Comparison of ENCODE assay signal across 9 cellular contexts in the genomic region with DNA sequence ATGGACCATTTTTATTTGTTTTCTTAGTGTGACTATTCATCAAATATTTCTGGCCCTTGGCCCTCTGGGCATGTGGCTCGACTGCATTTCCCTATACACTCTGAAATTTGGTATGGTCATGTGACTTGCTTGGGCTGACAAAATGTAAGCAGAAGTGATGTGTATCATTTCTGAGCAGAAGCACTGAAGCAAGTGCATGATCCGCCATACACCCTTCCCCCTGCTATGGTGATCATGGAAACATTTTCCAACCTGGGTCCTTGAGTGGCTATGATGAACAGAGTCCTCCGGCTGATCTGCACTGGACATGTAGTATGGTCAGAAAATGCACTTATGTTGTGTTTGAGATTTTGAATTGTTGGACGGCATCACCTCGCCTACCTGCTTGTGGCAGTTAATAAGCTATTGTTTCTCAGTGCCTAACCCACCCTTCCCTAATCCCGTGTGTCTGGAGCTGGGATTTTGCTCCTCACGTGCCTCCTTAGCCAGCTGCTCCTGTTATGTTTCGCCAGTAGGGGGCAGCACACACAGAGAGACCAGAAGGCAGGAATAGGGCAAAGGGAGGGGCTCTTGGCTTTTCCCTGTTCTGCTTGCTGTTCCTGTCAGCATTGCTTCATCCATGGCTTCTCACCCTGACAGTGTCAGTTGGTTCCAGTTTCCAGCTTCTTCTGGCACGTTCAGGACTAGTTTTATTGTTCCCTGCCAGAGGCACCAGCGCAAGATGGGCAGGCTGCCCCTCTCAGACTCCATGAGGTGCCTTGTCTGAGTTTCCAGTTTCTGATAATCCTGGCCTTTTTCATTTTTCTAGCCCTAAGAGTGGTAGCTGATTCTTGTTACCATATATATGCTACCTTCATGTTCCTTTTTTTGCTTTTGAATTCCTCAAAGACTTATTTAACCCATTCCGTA.
DNase-seq lines count a peak whose midpoint lies in the region; TF ChIP-seq lines count a peak whose summit lies in the region.
"Had no signal": no experiment of that assay in that cellular context is flagged by ENCODE, and none has a peak within 500 bp of the region (broad histone marks: within the 10 kb centered on the region; RNA-seq: fewer than 3 reads in every experiment).

No MANE protein-coding gene starts in this region.

- H3K4me3 Mint-ChIP-seq in activated T-cell treated with anti-CD3 and anti-CD28 coated beads, Interleukin-2, amount 50 U/mL, for 24 hours, result no peak overlapping the region
- H3K4me3 Mint-ChIP-seq: memory B cell had no signal

- H3K27ac ChIP-seq in Peyer's patch, result no peak overlapping the region

- H3K4me1 Mint-ChIP-seq in activated T-cell treated with anti-CD3 and anti-CD28 coated beads, Interleukin-2, amount 50 U/mL, for 24 hours (ENCODE audit: low read depth), result no peaks in the 10 kb centered on the region
- H3K4me1 Mint-ChIP-seq: memory B cell had no signal

- no peak overlapping the region for H3K4me3 ChIP-seq in Jurkat, Clone E6-1 (ENCODE audit: low read length)
- no peak overlapping the region for H3K4me3 ChIP-seq in Peyer's patch
- H3K4me3 ChIP-seq in astrocyte of the cerebellum (ENCODE audit: low read depth, low read length), result no peak overlapping the region

- no peaks in the 10 kb centered on the region for H3K27me3 ChIP-seq in Peyer's patch

- no peaks in the 10 kb centered on the region for H3K9me3 ChIP-seq in Peyer's patch

- in situ Hi-C loops in astrocyte of the cerebellum (cut with HindIII; ENCODE audit: low sequenced_read_pairs), result no loop called here

- TF ChIP-seq CTCF in Peyer's patch (IDR thresholded peaks at IDR 0.05), result peak in 4 of 6 experiments; percentile 48 to 69 (median 64)
- TF ChIP-seq CTCF in astrocyte of the cerebellum (IDR thresholded peaks at IDR 0.05; ENCODE audit: low read depth, low read length, missing control alignments), result peak; percentile 77

- DNase-seq in activated T-cell treated with anti-CD3 and anti-CD28 coated beads for 4 hours (peak; percentile 2), H4 (ENCODE audit: low spot score) (peak; percentile 82), Peyer's patch (peak in 2 of 3 donors; percentile 67 to 69), astrocyte of the cerebellum (ENCODE audit: low read depth) (peak; percentile 18), kidney tubule cell (ENCODE audit: low spot score) (peak; percentile 69)
- no peak for DNase-seq in activated T-cell treated with anti-CD3 and anti-CD28 coated beads, Interleukin-2, amount 50 U/mL, for 24 hours
- peak; percentile 49 for DNase-seq in Jurkat, Clone E6-1 (ENCODE audit: low read depth, low spot score)
- peak; percentile 6 for DNase-seq in stimulated activated CD8-positive, alpha-beta memory T cell treated with anti-CD3 and anti-CD28 coated beads, Interleukin-7, amount 100 ng/mL, for 24 hours (ENCODE audit: low read depth)

- no peak overlapping the region for H3K27ac Mint-ChIP-seq in activated T-cell treated with anti-CD3 and anti-CD28 coated beads, Interleukin-2, amount 50 U/mL, for 24 hours
- H3K27ac Mint-ChIP-seq: memory B cell had no signal

- TF ChIP-seq POLR2A in Peyer's patch (IDR thresholded peaks at IDR 0.05), result no peak

- no peaks in the 10 kb centered on the region for H3K9me3 Mint-ChIP-seq in activated T-cell treated with anti-CD3 and anti-CD28 coated beads, Interleukin-2, amount 50 U/mL, for 24 hours

- H3K27me3 Mint-ChIP-seq in activated T-cell treated with anti-CD3 and anti-CD28 coated beads, Interleukin-2, amount 50 U/mL, for 24 hours, result peaks cover 12% of the 10 kb centered on the region
- H3K27me3 Mint-ChIP-seq: memory B cell had no signal

- H3K4me1 ChIP-seq in Peyer's patch, result no peaks in the 10 kb centered on the region

- no peaks in the 10 kb centered on the region for H3K36me3 ChIP-seq in Peyer's patch

- no peaks in the 10 kb centered on the region for H3K36me3 Mint-ChIP-seq in activated T-cell treated with anti-CD3 and anti-CD28 coated beads, Interleukin-2, amount 50 U/mL, for 24 hours (ENCODE audit: low read depth)
- H3K36me3 Mint-ChIP-seq: memory B cell had no signal
